Comparison of ENCODE assay signal across 8 cellular contexts in the genomic region with DNA sequence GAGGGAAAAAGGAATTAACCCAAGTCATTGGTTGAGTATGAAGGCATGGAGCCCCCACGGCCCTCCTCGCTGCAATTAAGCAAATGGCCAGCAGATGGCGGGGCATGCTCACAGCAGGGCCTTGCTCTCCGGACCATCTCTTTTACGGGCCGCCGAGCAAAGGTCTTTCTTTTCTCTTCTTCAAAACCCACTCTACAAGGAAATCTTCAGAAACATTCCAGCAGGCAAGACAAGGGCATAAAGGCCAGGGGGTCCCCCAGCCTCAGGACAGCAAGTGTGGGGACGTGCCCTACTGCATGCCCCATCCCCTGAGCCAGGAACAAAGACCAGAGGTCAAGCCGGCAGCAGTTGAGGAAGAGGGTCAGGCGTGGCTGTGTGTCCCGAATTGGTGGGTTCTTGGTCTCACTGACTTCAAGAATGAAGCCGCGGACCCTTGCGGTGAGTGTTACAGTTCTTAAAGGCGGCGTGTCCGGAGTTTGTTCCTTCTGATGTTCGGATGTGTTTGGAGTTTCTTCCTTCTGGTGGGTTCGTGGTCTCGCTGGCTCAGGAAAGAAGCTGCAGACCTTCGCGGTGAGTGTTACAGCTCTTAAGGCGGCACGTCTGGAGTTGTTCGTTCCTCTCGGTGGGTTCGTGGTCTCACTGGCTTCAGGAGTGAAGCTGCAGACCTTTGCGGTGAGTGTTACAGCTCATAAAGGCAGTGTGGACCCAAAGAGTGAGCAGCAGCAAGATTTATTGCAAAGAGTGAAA. TPM values are rescaled to one million over a fixed set of nuclear protein-coding genes. Genes with fewer than 3 reads are reported as not detected.
DNase-seq lines count a peak whose midpoint lies in the region; ATAC-seq and TF ChIP-seq lines count a peak whose summit lies in the region.
"Not testable (repeated sequence)": the region's sequence is repeated elsewhere in the genome, so short reads cannot be mapped to it uniquely, and the experiment has no call there.

No MANE protein-coding gene starts in this region.

- H3K27me3 Mint-ChIP-seq in central memory CD8-positive, alpha-beta T cell, result peaks cover 22% of the 10 kb centered on the region

- intact Hi-C loops in A673 (cut with micrococcal nuclease; ENCODE audit: unreplicated experiment), result loop anchor here (1.0 to 5.0 kb wide), 4 partner anchors 108 to 371 kb away; a partner anchor contains a TSS

- H3K9me3 Mint-ChIP-seq in central memory CD8-positive, alpha-beta T cell, result not testable (repeated sequence)

- TF ChIP-seq CTCF in A673 (conservative IDR thresholded peaks at IDR 0.05; ENCODE audit: low read depth, low read length) (peak; percentile 96), kidney epithelial cell (IDR thresholded peaks at IDR 0.05; ENCODE audit: insufficient read depth, low read length, poor library complexity, severe bottlenecking) (peak; percentile 95)

- peaks cover 11% of the 10 kb centered on the region for H3K4me1 Mint-ChIP-seq in central memory CD8-positive, alpha-beta T cell

- H3K36me3 ChIP-seq in A673 (ENCODE audit: insufficient read depth, low read length, poor library complexity, severe bottlenecking); kidney epithelial cell (ENCODE audit: control insufficient read depth, insufficient read depth, low read length): not testable (repeated sequence)

- not testable (repeated sequence) for H3K27ac ChIP-seq in A673 (ENCODE audit: low read depth, low read length, poor library complexity, severe bottlenecking)

- not testable (repeated sequence) for H3K27ac Mint-ChIP-seq in central memory CD8-positive, alpha-beta T cell (ENCODE audit: low read depth)

- H3K4me3 ChIP-seq in A673 (ENCODE audit: low read depth, low read length, poor library complexity, severe bottlenecking) (peak overlapping the region; percentile 42), kidney epithelial cell (ENCODE audit: low read depth, low read length) (peak overlapping the region; percentile 37)

- not testable (repeated sequence) for H3K4me1 ChIP-seq in A673 (ENCODE audit: insufficient read depth, low read length, poor library complexity, severe bottlenecking)

- POLR2A ChIA-PET in A673 (lab: Charles Lee; ENCODE audit: low non-redundant PET), result not testable (repeated sequence)

- ATAC-seq in GM18858 (IDR thresholded peaks at IDR 0.05; ENCODE audit: unreplicated experiment), result peak; percentile 46
- peak; percentile 79 for ATAC-seq in HG03439 (IDR thresholded peaks at IDR 0.05; ENCODE audit: unreplicated experiment)
- ATAC-seq in central memory CD8-positive, alpha-beta T cell (replicated peaks; ENCODE audit: extremely low read depth, poor library complexity, severe bottlenecking), result peak; percentile 91

- BruUV-seq in A673 (replicated peaks; lab: Mats Ljungman, UMichigan), result not testable (repeated sequence)

- H3K9me3 ChIP-seq in A673 (ENCODE audit: low read depth, low read length, poor library complexity, severe bottlenecking), result not testable (repeated sequence)

- not testable (repeated sequence) for H3K36me3 Mint-ChIP-seq in central memory CD8-positive, alpha-beta T cell (ENCODE audit: insufficient read depth)

- H3K27me3 ChIP-seq in A673 (replicated peaks; ENCODE audit: insufficient read depth, low read depth, low read length, poor library complexity); kidney epithelial cell (ENCODE audit: control insufficient read depth, insufficient read depth, low read length): not testable (repeated sequence)

- peak overlapping the region; percentile 86 for H3K4me3 Mint-ChIP-seq in central memory CD8-positive, alpha-beta T cell

- peak; percentile 83 for DNase-seq in A673 (ENCODE audit: low spot score)
- peak; percentile 73 to 78 for DNase-seq in NCI-H524 (lab: John Stamatoyannopoulos, UW)
- peak; percentile 78 to 91 for DNase-seq in activated CD4-positive, alpha-beta T cell treated with anti-CD3 and anti-CD28 coated beads for 4 hours
- DNase-seq in central memory CD8-positive, alpha-beta T cell (ENCODE audit: low spot score in 2 of 2), result peak; percentile 76 to 84
- DNase-seq in kidney epithelial cell (ENCODE audit: low read depth), result not testable (repeated sequence)
- DNase-seq in stimulated activated CD4-positive, alpha-beta T cell treated with anti-CD3 and anti-CD28 coated beads, Interleukin-12 subunit alpha, Interleukin-12 subunit beta, amount 100 ng/mL, for 4 hours, result peak; percentile 89

- CTCF ChIA-PET in A673 (lab: Charles Lee), result interaction anchor here (0.5 to 1.8 kb wide), 6 partner anchors 20 to 371 kb away, joined by 3 to 19 read pairs (median 5); no protein-coding TSS in a partner anchor

RNA-seq across cellular contexts. Expression of a gene that starts 59.6 kb away (rescaled TPM):
- total RNA-seq in A673 (2021) (108 and 125 TPM in 2 replicates), kidney epithelial cell (29.2 and 38.0 TPM in 2 replicates)
